ENCODE assay signal across 22 cellular contexts in genomic region chr9:94932647-94933415, GRCh38.
DNase-seq lines count a peak whose midpoint lies in the region; ATAC-seq and TF ChIP-seq lines count a peak whose summit lies in the region.
"Had no signal": no experiment of that assay in that cellular context is flagged by ENCODE, and none has a peak within 500 bp of the region (broad histone marks: within the 10 kb centered on the region; RNA-seq: fewer than 3 reads in every experiment).

No MANE protein-coding gene starts in this region.

- DNase-seq in RWPE1 (ENCODE audit: low spot score) (no peak), glutamatergic neuron (peak; percentile 72), neural progenitor cell (ENCODE audit: low spot score) (no peak), uterus (no peak), DMS79 treated with DMSO at 0.1 percent for 48 hours (lab: John Stamatoyannopoulos, UW) (no peak)
- DNase-seq in activated CD4-positive, alpha-beta T cell treated with anti-CD3 and anti-CD28 coated beads for 4 hours, result no peak
- DNase-seq: activated CD4-positive, alpha-beta T cell treated with anti-CD3 and anti-CD28 coated beads for 36 hours; activated CD8-positive, alpha-beta memory T cell treated with anti-CD3 and anti-CD28 coated beads, Interleukin-2, amount 10 ng/mL, durations not matched to agents 7 days and 5 days; AML-193; lower lobe of right lung; naive B cell; NCI-H1417 treated with DMSO at 0.1 percent for 48 hours; NCI-H2107; NCI-H526 treated with DMSO at 0.1 percent for 48 hours; posterior cingulate gyrus; small intestine; stimulated activated naive CD4-positive, alpha-beta T cell treated with Interleukin-2 at 50 U/mL for 16 hours; upper lobe of left lung had no signal

- H3K27ac ChIP-seq in RWPE1 (peak overlapping the region; percentile 22; the same call in 1 of the 2 replicates), neural progenitor cell (peak overlapping the region; percentile 19), uterus (peak overlapping the region; percentile 70 to 83)
- H3K27ac ChIP-seq: breast epithelium, HL-60, lower lobe of right lung, upper lobe of left lung had no signal

- H3K9ac ChIP-seq in neural progenitor cell, result no peak overlapping the region

- H3K4me3 ChIP-seq in neural progenitor cell (no peak overlapping the region), uterus (no peak overlapping the region)
- H3K4me3 ChIP-seq: breast epithelium, HAP-1, lower lobe of right lung, upper lobe of left lung had no signal

- no peaks in the 10 kb centered on the region for H3K36me3 ChIP-seq in neural progenitor cell
- H3K36me3 ChIP-seq in uterus, result no peaks in the 10 kb centered on the region
- H3K36me3 ChIP-seq: breast epithelium, HAP-1, lower lobe of right lung, upper lobe of left lung had no signal

- no peak for ATAC-seq in HG02840 (IDR thresholded peaks at IDR 0.05; ENCODE audit: low FRiP score, unreplicated experiment)
- ATAC-seq: activated CD4-positive, alpha-beta T cell treated with anti-CD3 and anti-CD28 coated beads for 36 hours; activated CD8-positive, alpha-beta memory T cell treated with anti-CD3 and anti-CD28 coated beads, Interleukin-2, amount 10 ng/mL, durations not matched to agents 7 days and 5 days; lower lobe of right lung had no signal

- no peaks in the 10 kb centered on the region for H4K20me1 ChIP-seq in neural progenitor cell (ENCODE audit: low read depth)

- no peaks in the 10 kb centered on the region for H3K9me3 ChIP-seq in neural progenitor cell (ENCODE audit: low read depth)
- no peaks in the 10 kb centered on the region for H3K9me3 ChIP-seq in uterus
- H3K9me3 ChIP-seq: breast epithelium, HAP-1, lower lobe of right lung, upper lobe of left lung had no signal

- peaks cover 35% of the 10 kb centered on the region for H3K4me1 Mint-ChIP-seq in glutamatergic neuron (ENCODE audit: low read depth, unreplicated experiment)
- H3K4me1 Mint-ChIP-seq in neural progenitor cell, result peaks cover 41% of the 10 kb centered on the region
- H3K4me1 Mint-ChIP-seq: activated CD8-positive, alpha-beta memory T cell treated with anti-CD3 and anti-CD28 coated beads, Interleukin-2, amount 10 ng/mL, durations not matched to agents 7 days and 5 days had no signal

- no peak overlapping the region for H2AFZ ChIP-seq in neural progenitor cell (replicated peaks)

- TF ChIP-seq POLR2A in uterus (IDR thresholded peaks at IDR 0.05), result no peak

- intact Hi-C loops in uterus (cut with DNase I; ENCODE audit: low total_unique reads), result no loop called here

- H3K4me1 ChIP-seq in neural progenitor cell (peaks cover 25% of the 10 kb centered on the region), uterus (peaks cover 0 to 5% of the 10 kb centered on the region in 2 donors)
- H3K4me1 ChIP-seq: breast epithelium had no signal

- TF ChIP-seq CTCF in RWPE1 (conservative IDR thresholded peaks at IDR 0.05; ENCODE audit: low read depth) (no peak), glutamatergic neuron (IDR thresholded peaks at IDR 0.05; ENCODE audit: partially characterized antibody, unreplicated experiment) (no peak), neural progenitor cell (IDR thresholded peaks at IDR 0.05) (no peak), uterus (IDR thresholded peaks at IDR 0.05) (no peak)

- no peak overlapping the region for H3K4me2 ChIP-seq in neural progenitor cell

- H3K27me3 Mint-ChIP-seq in glutamatergic neuron (ENCODE audit: unreplicated experiment), result peaks cover 12% of the 10 kb centered on the region
- peaks cover 3% of the 10 kb centered on the region for H3K27me3 Mint-ChIP-seq in neural progenitor cell (ENCODE audit: insufficient read depth, low read depth)
- H3K27me3 Mint-ChIP-seq: activated CD4-positive, alpha-beta T cell treated with anti-CD3 and anti-CD28 coated beads for 36 hours; activated CD8-positive, alpha-beta memory T cell treated with anti-CD3 and anti-CD28 coated beads, Interleukin-2, amount 10 ng/mL, durations not matched to agents 7 days and 5 days; naive B cell had no signal

- CTCF ChIA-PET in RWPE1 (lab: Yijun Ruan, JAX), result no interaction called here

- H3K36me3 Mint-ChIP-seq in glutamatergic neuron (ENCODE audit: unreplicated experiment) (peaks cover 7% of the 10 kb centered on the region), neural progenitor cell (peaks cover 18% of the 10 kb centered on the region)
- H3K36me3 Mint-ChIP-seq: activated CD8-positive, alpha-beta memory T cell treated with anti-CD3 and anti-CD28 coated beads, Interleukin-2, amount 10 ng/mL, durations not matched to agents 7 days and 5 days had no signal

- H3K9me3 Mint-ChIP-seq in glutamatergic neuron (ENCODE audit: unreplicated experiment), result peaks cover 10% of the 10 kb centered on the region
- no peaks in the 10 kb centered on the region for H3K9me3 Mint-ChIP-seq in neural progenitor cell
- H3K9me3 Mint-ChIP-seq: naive B cell had no signal

- H3K27ac Mint-ChIP-seq in glutamatergic neuron (ENCODE audit: unreplicated experiment) (peak overlapping the region; percentile 40), neural progenitor cell (peak overlapping the region; percentile 26)
- H3K27ac Mint-ChIP-seq: activated CD4-positive, alpha-beta T cell treated with anti-CD3 and anti-CD28 coated beads for 36 hours; activated CD8-positive, alpha-beta memory T cell treated with anti-CD3 and anti-CD28 coated beads, Interleukin-2, amount 10 ng/mL, durations not matched to agents 7 days and 5 days had no signal

- no peaks in the 10 kb centered on the region for H3K27me3 ChIP-seq in neural progenitor cell
- H3K27me3 ChIP-seq in uterus, result no peaks in the 10 kb centered on the region
- H3K27me3 ChIP-seq: breast epithelium, upper lobe of left lung had no signal

- POLR2A ChIA-PET in RWPE1 (lab: Yijun Ruan, JAX; ENCODE audit: low non-redundant PET), result no interaction called here

- no peaks in the 10 kb centered on the region for H3K79me2 ChIP-seq in neural progenitor cell (ENCODE audit: low read depth)

- peaks cover 5% of the 10 kb centered on the region for H3F3A ChIP-seq in neural progenitor cell (ENCODE audit: low read depth)

- H3K4me3 Mint-ChIP-seq in glutamatergic neuron (ENCODE audit: unreplicated experiment) (no peak overlapping the region), neural progenitor cell (no peak overlapping the region)
- H3K4me3 Mint-ChIP-seq: activated CD4-positive, alpha-beta T cell treated with anti-CD3 and anti-CD28 coated beads for 36 hours; activated CD8-positive, alpha-beta memory T cell treated with anti-CD3 and anti-CD28 coated beads, Interleukin-2, amount 10 ng/mL, durations not matched to agents 7 days and 5 days; naive B cell had no signal

Comparison
In these comparisons a context has a peak if more than half of its experiments do, and no peak if none do; other contexts are left out.
1. H3K27ac ChIP-seq: peak in every context shown above with its lines; median percentile 76 in uterus; 22 in RWPE1; 19 in neural progenitor cell.